In genomic region chr6:139133272-139133671, GRCh38 we compare ENCODE assay signal across 9 cellular contexts. TPM values are rescaled to one million over a fixed set of nuclear protein-coding genes. Genes with fewer than 3 reads are reported as not detected.
DNase-seq lines count a peak whose midpoint lies in the region; TF ChIP-seq lines count a peak whose summit lies in the region.
"Had no signal": no experiment of that assay in that cellular context is flagged by ENCODE, and none has a peak within 500 bp of the region (broad histone marks: within the 10 kb centered on the region; RNA-seq: fewer than 3 reads in every experiment).

No MANE protein-coding gene starts in this region.

- H4K20me1 ChIP-seq in OCI-LY3 (ENCODE audit: insufficient read depth, low read length) (no peaks in the 10 kb centered on the region; the same call in 1 of the 2 replicates), fibroblast of lung (ENCODE audit: control insufficient read depth, extremely low read depth, insufficient read depth, low read length) (no peaks in the 10 kb centered on the region)

- H3K36me3 ChIP-seq in OCI-LY3 (replicated peaks; ENCODE audit: low read depth, low read length): peaks cover 6% of the 10 kb centered on the region
- H3K36me3 ChIP-seq in fibroblast of lung (ENCODE audit: control insufficient read depth, insufficient read depth, low read length): no peaks in the 10 kb centered on the region
- no peaks in the 10 kb centered on the region for H3K36me3 ChIP-seq in stomach smooth muscle (ENCODE audit: control insufficient read depth in 2 of 2, insufficient read depth in 2 of 2, low read length in 2 of 2)

- H3K9me3 ChIP-seq in OCI-LY3 (ENCODE audit: insufficient read depth, low read length) (no peaks in the 10 kb centered on the region), fibroblast of lung (ENCODE audit: control insufficient read depth, insufficient read depth, low read depth, low read length) (no peaks in the 10 kb centered on the region), stomach smooth muscle (ENCODE audit: control insufficient read depth in 2 of 2, low read length in 2 of 2) (no peaks in the 10 kb centered on the region)
- H3K9me3 ChIP-seq: A549 had no signal

- peaks cover 2% of the 10 kb centered on the region for H3K36me3 Mint-ChIP-seq in chondrocyte (ENCODE audit: low read depth)

- H3K27me3 ChIP-seq in OCI-LY3 (ENCODE audit: low read depth, low read length): no peaks in the 10 kb centered on the region
- no peaks in the 10 kb centered on the region for H3K27me3 ChIP-seq in fibroblast of lung (ENCODE audit: control insufficient read depth, insufficient read depth, low read length)
- no peaks in the 10 kb centered on the region for H3K27me3 ChIP-seq in stomach smooth muscle (ENCODE audit: control insufficient read depth in 1 of 2, insufficient read depth in 2 of 2, low read length in 2 of 2)

- no peaks in the 10 kb centered on the region for H3K9me3 Mint-ChIP-seq in chondrocyte (ENCODE audit: low read depth)

- no peaks in the 10 kb centered on the region for H3K27me3 Mint-ChIP-seq in chondrocyte (ENCODE audit: low read depth)

- no peak overlapping the region for H3K27ac Mint-ChIP-seq in chondrocyte (ENCODE audit: unreplicated experiment)

- H3K79me2 ChIP-seq in OCI-LY3 (ENCODE audit: low read length) (peaks cover 25% of the 10 kb centered on the region), fibroblast of lung (ENCODE audit: control insufficient read depth, insufficient read depth, low read length) (no peaks in the 10 kb centered on the region)

- peak overlapping the region; percentile 56 for H3K4me3 ChIP-seq in OCI-LY3 (ENCODE audit: low read length)
- peak overlapping the region in 1 of 4 experiments; percentile 3 for H3K4me3 ChIP-seq in fibroblast of lung (replicated peaks in 1 of 4; ENCODE audit: control extremely low read depth in 1 of 4, insufficient read depth in 1 of 4, low read depth in 3 of 4, low read length in 4 of 4)
- peak overlapping the region in 1 of 2 donors; percentile 29 for H3K4me3 ChIP-seq in stomach smooth muscle (ENCODE audit: low read length in 2 of 2)
- H3K4me3 ChIP-seq: A549 had no signal

- H2AFZ ChIP-seq in OCI-LY3 (ENCODE audit: low read depth, low read length) (peak overlapping the region; percentile 49; the same call in 1 of the 2 replicates), fibroblast of lung (ENCODE audit: low read length) (peak overlapping the region; percentile 60)

- H3K4me2 ChIP-seq in OCI-LY3 (ENCODE audit: low read length) (peak overlapping the region; percentile 69), fibroblast of lung (ENCODE audit: extremely low read depth, insufficient read depth, low read length) (no peak overlapping the region)
- H3K4me2 ChIP-seq: A549 had no signal

- TF ChIP-seq CTCF in OCI-LY3 (IDR thresholded peaks at IDR 0.05; ENCODE audit: low read depth, low read length) (no peak), fibroblast of lung (conservative IDR thresholded peaks at IDR 0.05 in 1 of 2, IDR thresholded peaks at IDR 0.05 in 1 of 2; ENCODE audit: low read depth in 1 of 2, low read length in 2 of 2) (no peak), chondrocyte (IDR thresholded peaks at IDR 0.05) (no peak)

- H3K27ac ChIP-seq in OCI-LY3 (ENCODE audit: low read length) (peak overlapping the region; percentile 65), fibroblast of lung (ENCODE audit: insufficient read depth, low read length) (no peak overlapping the region), stomach smooth muscle (ENCODE audit: low read length) (peak overlapping the region; percentile 42)
- H3K27ac ChIP-seq: A549 had no signal

- H3K9ac ChIP-seq in OCI-LY3 (ENCODE audit: low read length) (peak overlapping the region; percentile 53), fibroblast of lung (ENCODE audit: insufficient read depth, low read length) (no peak overlapping the region), stomach smooth muscle (ENCODE audit: low read length in 2 of 2) (no peak overlapping the region)

- DNase-seq in NCI-H82 (lab: John Stamatoyannopoulos, UW): peak; percentile 25
- no peak for DNase-seq in NCI-H82 treated with DMSO at 0.1 percent for 48 hours (lab: John Stamatoyannopoulos, UW; ENCODE audit: unreplicated experiment)
- DNase-seq in fibroblast of lung (ENCODE audit: low read depth in 2 of 2): no peak
- DNase-seq in chondrocyte (ENCODE audit: low spot score): no peak
- no peak for DNase-seq in DMS79 (lab: John Stamatoyannopoulos, UW)
- no peak for DNase-seq in HK-2 (ENCODE audit: unreplicated experiment)

- peaks cover 31% of the 10 kb centered on the region for H3K4me1 Mint-ChIP-seq in chondrocyte (ENCODE audit: low read depth)

- no peak overlapping the region for H3K4me3 Mint-ChIP-seq in chondrocyte (ENCODE audit: unreplicated experiment)

- H3K4me1 ChIP-seq in OCI-LY3 (ENCODE audit: low read length) (peaks cover 43% of the 10 kb centered on the region), fibroblast of lung (ENCODE audit: control insufficient read depth, extremely low read depth, insufficient read depth, low read length) (peaks cover 3% of the 10 kb centered on the region), stomach smooth muscle (ENCODE audit: control insufficient read depth, insufficient read depth, low read length) (peaks cover 13% of the 10 kb centered on the region)

RNA-seq across cellular contexts. Expression of gene HECA, which starts 1.6 kb away (rescaled TPM):
- 20.8 and 26.6 TPM in 2 replicates for total RNA-seq in fibroblast of lung
- 6.5 and 13.0 TPM in 2 replicates for polyA plus RNA-seq in fibroblast of lung
- 4.4 and 9.5 TPM in 2 replicates for polyA plus RNA-seq in fibroblast of lung (2012)
- polyA minus RNA-seq in fibroblast of lung (ENCODE audit: low replicate concordance): 6.9 and 7.4 TPM in 2 replicates
- 19.5 to 23.8 TPM (median 22.6 TPM) in 3 replicates for total RNA-seq in chondrocyte
